Comparison of ENCODE assay signal across 15 cellular contexts in the genomic region with DNA sequence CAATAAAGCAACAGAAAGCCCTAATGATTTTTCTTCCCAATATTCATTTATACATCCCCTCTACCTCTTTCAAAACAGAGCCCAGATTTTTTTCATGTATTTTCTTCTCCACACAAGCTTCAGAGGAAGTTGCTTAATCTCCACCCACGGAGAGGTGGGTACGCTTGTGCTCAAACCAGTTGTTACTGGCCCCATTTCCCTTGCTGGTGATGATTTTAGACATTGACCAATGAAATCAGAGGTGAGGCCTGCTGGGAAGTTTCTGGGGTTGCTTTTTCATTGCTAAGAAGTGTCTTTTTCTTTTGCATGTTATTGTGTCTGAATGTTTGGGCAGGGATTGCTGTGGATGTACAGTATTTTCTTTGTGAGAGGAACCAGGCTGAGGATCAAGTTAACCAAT.
DNase-seq lines count a peak whose midpoint lies in the region; ATAC-seq and TF ChIP-seq lines count a peak whose summit lies in the region.
"Had no signal": no experiment of that assay in that cellular context is flagged by ENCODE, and none has a peak within 500 bp of the region (broad histone marks: within the 10 kb centered on the region; RNA-seq: fewer than 3 reads in every experiment).

No MANE protein-coding gene starts in this region.

- ATAC-seq in stimulated activated naive CD8-positive, alpha-beta T cell treated with anti-CD3 and anti-CD28 coated beads, Interleukin-15, Interleukin-2, amounts not matched to agents 100 U/mL and 50 U/mL, for 24 hours = no peak

- no peak overlapping the region for H3K4me3 ChIP-seq in epithelial cell of esophagus (ENCODE audit: low read length)
- H3K4me3 ChIP-seq: MG63 had no signal

- no peak for TF ChIP-seq CTCF in epithelial cell of esophagus (IDR thresholded peaks at IDR 0.05; ENCODE audit: insufficient read depth, low read depth, low read length, missing control alignments)

- peak; percentile 3 for DNase-seq in stimulated activated CD4-positive, alpha-beta T cell treated with anti-CD3 and anti-CD28 coated beads, Interleukin-1b, Interleukin-23, amount 100 ng/mL, for 48 hours
- DNase-seq in stimulated activated CD4-positive, alpha-beta T cell treated with anti-CD3 and anti-CD28 coated beads, Interleukin-15, amount 100 ng/mL, for 24 hours = no peak
- DNase-seq in OCI-M1 (lab: John Stamatoyannopoulos, UW) (peak; percentile 53), epithelial cell of esophagus (ENCODE audit: low read depth) (peak; percentile 41), SW480 (ENCODE audit: low spot score) (no peak), putamen (ENCODE audit: low spot score) (no peak), NCI-H2196 (lab: John Stamatoyannopoulos, UW; ENCODE audit: unreplicated experiment) (no peak)
- peak; percentile 5 for DNase-seq in stimulated activated naive CD8-positive, alpha-beta T cell treated with anti-CD3 and anti-CD28 coated beads, Interleukin-15, Interleukin-2, amounts not matched to agents 100 U/mL and 50 U/mL, for 24 hours
- DNase-seq: AML-193, brain microvascular endothelial cell, foreskin melanocyte, MG63, NCI-H2029 treated with DMSO at 0.1 percent for 48 hours, NCI-H526 treated with DMSO at 0.1 percent for 48 hours, retina had no signal

Comparison
In these comparisons a context has a peak if more than half of its experiments do, and no peak if none do; other contexts are left out.
1. DNase-seq: peak in stimulated activated CD4-positive, alpha-beta T cell treated with anti-CD3 and anti-CD28 coated beads, Interleukin-1b, Interleukin-23, amount 100 ng/mL, for 48 hours (single experiment), OCI-M1 (single experiment), epithelial cell of esophagus (single experiment) and stimulated activated naive CD8-positive, alpha-beta T cell treated with anti-CD3 and anti-CD28 coated beads, Interleukin-15, Interleukin-2, amounts not matched to agents 100 U/mL and 50 U/mL, for 24 hours (single experiment); none in stimulated activated CD4-positive, alpha-beta T cell treated with anti-CD3 and anti-CD28 coated beads, Interleukin-15, amount 100 ng/mL, for 24 hours (single experiment), SW480 (single experiment), putamen (single experiment) and NCI-H2196 (single experiment).